ENCODE assay signal across 7 cellular contexts in genomic region chr10:29487884-29488266, GRCh38.
DNase-seq lines count a peak whose midpoint lies in the region; ATAC-seq, FAIRE-seq and TF ChIP-seq lines count a peak whose summit lies in the region.
"Not testable (repeated sequence)": the region's sequence is repeated elsewhere in the genome, so short reads cannot be mapped to it uniquely, and the experiment has no call there.

No MANE protein-coding gene starts in this region.

- H3K4me2 ChIP-seq in GM12878 (ENCODE audit: control insufficient read depth, insufficient read depth); HepG2 (ENCODE audit: low read depth, low read length): not testable (repeated sequence)

- H3K9me3 ChIP-seq in GM12878 (replicated peaks; ENCODE audit: control insufficient read depth, insufficient read depth, low read length); esophagus squamous epithelium; HepG2 (ENCODE audit: low read length); sigmoid colon: not testable (repeated sequence)

- WGBS in GM12878 (ENCODE audit: insufficient coverage, insufficient replicate concordance, low lambda C conversion rate, missing lambda C conversion rate): 2% methylated on average over 7 of the region's 7 CpGs
- WGBS in esophagus squamous epithelium, 2 donors: 59 to 85% methylated on average over 4 to 6 of the region's 7 CpGs
- WGBS in HepG2 (ENCODE audit: low lambda C conversion rate): 91% methylated on average over 6 of the region's 7 CpGs
- WGBS in sigmoid colon, 2 donors: 79 to 80% methylated on average over 7 of the region's 7 CpGs

- RAD21 ChIA-PET in GM12878 (lab: Charles Lee; ENCODE audit: unreplicated experiment): interaction anchor here (1.9 kb wide), 1 partner anchor 9 kb away, joined by 5 read pairs; no protein-coding TSS in a partner anchor

- not testable (repeated sequence) for TF ChIP-seq EP300 in GM12878 (IDR thresholded peaks at IDR 0.05; ENCODE audit: borderline replicate concordance in 1 of 2, control insufficient read depth in 1 of 2, low read depth in 2 of 2, low read length in 2 of 2); HepG2 (IDR thresholded peaks at IDR 0.05; ENCODE audit: low read depth in 2 of 2, low read length in 2 of 2); HepG2 (CRISPR knock-in tag; IDR thresholded peaks at IDR 0.05; ENCODE audit: borderline replicate concordance); sigmoid colon (IDR thresholded peaks at IDR 0.05)

- SMC1A ChIA-PET in GM12878 (lab: Charles Lee; ENCODE audit: uncharacterized antibody, unreplicated experiment): interaction anchor here (1.0 kb wide), 1 partner anchor 8 kb away, joined by 3 read pairs; no protein-coding TSS in a partner anchor

- BruUV-seq in GM12878 (replicated peaks; lab: Mats Ljungman, UMichigan); HepG2 (replicated peaks; lab: Mats Ljungman, UMichigan): not testable (repeated sequence)

- H3K4me3 ChIP-seq in GM12865 (ENCODE audit: low read depth, low read length); GM12878; esophagus squamous epithelium; HepG2 (replicated peaks in 1 of 3; ENCODE audit: insufficient read depth in 1 of 3, low read depth in 2 of 3, low read length in 3 of 3); sigmoid colon: not testable (repeated sequence)

- not testable (repeated sequence) for H3K79me2 ChIP-seq in GM12878 (ENCODE audit: control insufficient read depth, insufficient read depth, low read length); HepG2 (ENCODE audit: insufficient read depth, low read length)

- peak; percentile 32 for DNase-seq in GM12865 (ENCODE audit: low read depth)
- DNase-seq in GM12878 (ENCODE audit: low read depth, low spot score); esophagus squamous epithelium (lab: John Stamatoyannopoulos, UW); HepG2 (ENCODE audit: low spot score); sigmoid colon: not testable (repeated sequence)

- not testable (repeated sequence) for H4K20me1 ChIP-seq in GM12878 (ENCODE audit: control insufficient read depth, insufficient read depth); HepG2 (ENCODE audit: insufficient read depth, low read length)

- H3K27me3 ChIP-seq in GM12878 (replicated peaks in 1 of 2; ENCODE audit: control insufficient read depth in 2 of 2, insufficient read depth in 2 of 2, low read length in 1 of 2); esophagus squamous epithelium; HepG2 (ENCODE audit: control insufficient read depth in 1 of 2, insufficient read depth in 2 of 2, low read length in 2 of 2); sigmoid colon: not testable (repeated sequence)

- TF ChIP-seq POLR2A in GM12878 (IDR thresholded peaks at IDR 0.05; ENCODE audit: low read depth, low read length); esophagus squamous epithelium (IDR thresholded peaks at IDR 0.05); HepG2 (IDR thresholded peaks at IDR 0.05; ENCODE audit: insufficient read depth in 1 of 2, low read depth in 2 of 2, low read length in 2 of 2); sigmoid colon (IDR thresholded peaks at IDR 0.05): not testable (repeated sequence)

- POLR2A ChIA-PET in GM12878 (lab: Charles Lee); HepG2 (lab: Yijun Ruan, JAX): not testable (repeated sequence)

- TF ChIP-seq CTCF in GM12865 (IDR thresholded peaks at IDR 0.05; ENCODE audit: insufficient read depth, low read depth, low read length, missing control alignments) (peak; percentile 21), GM12878 (IDR thresholded peaks at IDR 0.05 in 2 of 3, conservative IDR thresholded peaks at IDR 0.05 in 1 of 3; ENCODE audit: control insufficient read depth in 2 of 3, extremely low read depth in 1 of 3, insufficient read depth in 1 of 3, low read depth in 3 of 3, low read length in 3 of 3) (0 out of 6 replicates have a peak, but pooled peaks of 1 of the 3 experiments have one; percentile 5), esophagus squamous epithelium (IDR thresholded peaks at IDR 0.05) (peak in 3 of 6 experiments; percentile 10 to 45 (median 11)), HepG2 (CRISPR knock-in tag; IDR thresholded peaks at IDR 0.05) (peak; percentile 32), sigmoid colon (IDR thresholded peaks at IDR 0.05) (peak in 2 of 4 experiments; percentile 12 to 16)

- H2AFZ ChIP-seq in GM12878 (ENCODE audit: control insufficient read depth, low read depth, low read length); HepG2 (ENCODE audit: low read length): not testable (repeated sequence)

- not testable (repeated sequence) for TF ChIP-seq RAD21 in GM12878 (IDR thresholded peaks at IDR 0.05; ENCODE audit: insufficient read depth, low read depth, low read length); HepG2 (CRISPR knock-in tag; IDR thresholded peaks at IDR 0.05)

- intact Hi-C loops in GM12878 (cut with micrococcal nuclease; ENCODE audit: unreplicated experiment); esophagus squamous epithelium (cut with DNase I); HepG2 (cut with micrococcal nuclease; ENCODE audit: unreplicated experiment); sigmoid colon (cut with DNase I): not testable (repeated sequence)

- not testable (repeated sequence) for H3K9ac ChIP-seq in GM12878 (ENCODE audit: control insufficient read depth, insufficient read depth, low read length); HepG2 (ENCODE audit: insufficient read depth, low read depth, low read length)

- in situ Hi-C loops in GM12878 (cut with MboI); HepG2 (cut with HindIII; ENCODE audit: extremely low pct_ligation_motif_present, low pct_unique_long_range_greater_than_20kb): not testable (repeated sequence)

- not testable (repeated sequence) for H3K36me3 ChIP-seq in GM12878 (ENCODE audit: control insufficient read depth in 2 of 2, insufficient read depth in 2 of 2, low read length in 1 of 2); HepG2 (replicated peaks in 1 of 2; ENCODE audit: control insufficient read depth in 1 of 2, insufficient read depth in 2 of 2, low read length in 2 of 2)
- H3K36me3 ChIP-seq in esophagus squamous epithelium (peaks cover 6 to 100% (median 25%) of the 10 kb centered on the region in 3 donors), sigmoid colon (peaks cover 47 to 100% (median 73%) of the 10 kb centered on the region in 4 donors)

- not testable (repeated sequence) for H3K4me1 ChIP-seq in GM12878 (ENCODE audit: control insufficient read depth, insufficient read depth, low read length); HepG2 (ENCODE audit: insufficient read depth, low read length)
- H3K4me1 ChIP-seq in esophagus squamous epithelium (peaks cover 0 to 15% (median 4%) of the 10 kb centered on the region in 3 donors), sigmoid colon (peaks cover 0 to 84% (median 66%) of the 10 kb centered on the region in 4 donors)

- CTCF ChIA-PET in GM12878 (lab: Yijun Ruan, JAX): interaction anchor here (1.3 to 3.1 kb wide), 2 partner anchors 8 to 42 kb away, joined by 3 to 20 read pairs; no protein-coding TSS in a partner anchor
- CTCF ChIA-PET in HepG2 (lab: Yijun Ruan, JAX; ENCODE audit: low intra/inter-chr PET ratio, low total read pairs): not testable (repeated sequence)

- FAIRE-seq in GM12878 (lab: Jason Lieb, UNC): not testable (repeated sequence)
- FAIRE-seq in HepG2 (lab: Jason Lieb, UNC): peak; percentile 81

- H3K27ac ChIP-seq in GM12878 (ENCODE audit: control insufficient read depth, insufficient read depth); HepG2 (ENCODE audit: extremely low read length, insufficient read depth, low read length): not testable (repeated sequence)
- H3K27ac ChIP-seq in esophagus squamous epithelium: peak overlapping the region; percentile 14 to 54 (median 42)
- H3K27ac ChIP-seq in sigmoid colon: peak overlapping the region; percentile 44 to 79 (median 64)

- ATAC-seq in HG03520 (IDR thresholded peaks at IDR 0.05; ENCODE audit: unreplicated experiment) (peak; percentile 52), SK-N-SH treated with all-trans-retinoic acid at 6 μM for 48 hours (peak; percentile 63), GM12878 (peak; percentile 59), HepG2 (peak; percentile 75)
